Comparison of ENCODE assay signal across 12 cellular contexts in the genomic region with DNA sequence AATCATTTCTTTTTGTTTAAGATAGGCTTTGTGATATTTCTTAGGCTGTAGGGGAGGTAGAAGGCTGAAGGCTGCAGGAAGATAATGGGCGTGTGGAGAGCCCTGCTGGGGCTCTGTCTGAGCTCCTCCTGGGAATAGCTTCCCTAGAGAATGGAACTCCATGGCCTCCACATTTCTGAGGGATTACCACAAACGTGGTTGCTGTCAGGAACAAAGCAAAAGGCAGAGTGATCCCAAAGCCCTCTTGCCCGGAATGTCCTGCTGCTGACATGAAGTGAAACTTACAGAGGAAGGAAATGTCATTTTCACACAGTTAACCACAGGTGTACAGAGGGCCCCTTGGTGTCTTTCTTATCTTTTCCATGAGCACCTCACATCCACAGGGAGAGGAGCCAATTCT.
DNase-seq lines count a peak whose midpoint lies in the region; ATAC-seq, FAIRE-seq and TF ChIP-seq lines count a peak whose summit lies in the region.
"Had no signal": no experiment of that assay in that cellular context is flagged by ENCODE, and none has a peak within 500 bp of the region (broad histone marks: within the 10 kb centered on the region; RNA-seq: fewer than 3 reads in every experiment).

No MANE protein-coding gene starts in this region.

- no peak for DNase-seq in activated naive CD4-positive, alpha-beta T cell treated with anti-CD3 and anti-CD28 coated beads, Interleukin-2, amount 50 U/mL, for 72 hours (ENCODE audit: low spot score in 2 of 2)
- DNase-seq in activated naive CD4-positive, alpha-beta T cell treated with anti-CD3 and anti-CD28 coated beads, Interleukin-2, amount 50 U/mL, for 16 hours: no peak
- DNase-seq in T-helper 2 cell treated with Interferon-gamma antibody and Interleukin-4, amounts not matched to agents 5 μg/mL and 100 μg/mL, for 36 hours (ENCODE audit: low spot score): peak; percentile 15
- DNase-seq in stimulated activated naive CD8-positive, alpha-beta T cell treated with anti-CD3 and anti-CD28 coated beads, Interleukin-15, amount 100 ng/mL, for 72 hours: no peak
- DNase-seq in H7 (no peak), pancreas (no peak)
- DNase-seq: activated T-cell treated with anti-CD3 and anti-CD28 coated beads, Interleukin-2, amount 50 U/mL, for 1 hour; dorsolateral prefrontal cortex; NCI-H1417 treated with DMSO at 0.1 percent for 48 hours; SIG-M5 had no signal

- H3K4me3 Mint-ChIP-seq in T-helper 2 cell treated with Interferon-gamma antibody and Interleukin-4, amounts not matched to agents 5 μg/mL and 100 μg/mL, for 36 hours: peak overlapping the region; percentile 68
- peak overlapping the region; percentile 46 for H3K4me3 Mint-ChIP-seq in stimulated activated naive CD8-positive, alpha-beta T cell treated with anti-CD3 and anti-CD28 coated beads, Interleukin-15, amount 100 ng/mL, for 72 hours

- intact Hi-C loops in pancreas (cut with DNase I): no loop called here

- H3K36me3 ChIP-seq in H7 (replicated peaks; ENCODE audit: control insufficient read depth, insufficient read depth, low read length) (no peaks in the 10 kb centered on the region), pancreas (no peaks in the 10 kb centered on the region)

- no peak overlapping the region for H3K27ac ChIP-seq in pancreas
- H3K27ac ChIP-seq: dorsolateral prefrontal cortex had no signal

- no peaks in the 10 kb centered on the region for H3K9me3 ChIP-seq in pancreas

- peak; percentile 64 to 69 for ATAC-seq in activated naive CD4-positive, alpha-beta T cell treated with anti-CD3 and anti-CD28 coated beads, Interleukin-2, amount 50 U/mL, for 72 hours
- ATAC-seq in HG02763 (IDR thresholded peaks at IDR 0.05; ENCODE audit: unreplicated experiment) (peak; percentile 45), HG02798 (IDR thresholded peaks at IDR 0.05; ENCODE audit: poor library complexity, unreplicated experiment) (no peak), pancreas (no peak)
- peak; percentile 67 for ATAC-seq in stimulated activated naive CD8-positive, alpha-beta T cell treated with anti-CD3 and anti-CD28 coated beads, Interleukin-15, amount 100 ng/mL, for 72 hours

- no peaks in the 10 kb centered on the region for H3K27me3 Mint-ChIP-seq in T-helper 2 cell treated with Interferon-gamma antibody and Interleukin-4, amounts not matched to agents 5 μg/mL and 100 μg/mL, for 36 hours (ENCODE audit: low read depth)
- no peaks in the 10 kb centered on the region for H3K27me3 Mint-ChIP-seq in stimulated activated naive CD8-positive, alpha-beta T cell treated with anti-CD3 and anti-CD28 coated beads, Interleukin-15, amount 100 ng/mL, for 72 hours

- peaks cover 47% of the 10 kb centered on the region for H3K4me1 Mint-ChIP-seq in T-helper 2 cell treated with Interferon-gamma antibody and Interleukin-4, amounts not matched to agents 5 μg/mL and 100 μg/mL, for 36 hours (ENCODE audit: low read depth)
- peaks cover 54% of the 10 kb centered on the region for H3K4me1 Mint-ChIP-seq in stimulated activated naive CD8-positive, alpha-beta T cell treated with anti-CD3 and anti-CD28 coated beads, Interleukin-15, amount 100 ng/mL, for 72 hours

- peaks cover 0 to 5% of the 10 kb centered on the region in 2 donors for H3K9me3 Mint-ChIP-seq in activated naive CD4-positive, alpha-beta T cell treated with anti-CD3 and anti-CD28 coated beads, Interleukin-2, amount 50 U/mL, for 72 hours
- H3K9me3 Mint-ChIP-seq in T-helper 2 cell treated with Interferon-gamma antibody and Interleukin-4, amounts not matched to agents 5 μg/mL and 100 μg/mL, for 36 hours: no peaks in the 10 kb centered on the region
- no peaks in the 10 kb centered on the region for H3K9me3 Mint-ChIP-seq in stimulated activated naive CD8-positive, alpha-beta T cell treated with anti-CD3 and anti-CD28 coated beads, Interleukin-15, amount 100 ng/mL, for 72 hours

- H3K27ac Mint-ChIP-seq in activated naive CD4-positive, alpha-beta T cell treated with anti-CD3 and anti-CD28 coated beads, Interleukin-2, amount 50 U/mL, for 72 hours: no peak overlapping the region
- no peak overlapping the region for H3K27ac Mint-ChIP-seq in T-helper 2 cell treated with Interferon-gamma antibody and Interleukin-4, amounts not matched to agents 5 μg/mL and 100 μg/mL, for 36 hours
- no peak overlapping the region for H3K27ac Mint-ChIP-seq in stimulated activated naive CD8-positive, alpha-beta T cell treated with anti-CD3 and anti-CD28 coated beads, Interleukin-15, amount 100 ng/mL, for 72 hours

- TF ChIP-seq CTCF in pancreas (IDR thresholded peaks at IDR 0.05): no peak

- H3K4me1 ChIP-seq in pancreas: peaks cover 0 to 6% (median 0%) of the 10 kb centered on the region in 3 donors

- H3K27me3 ChIP-seq in H7 (ENCODE audit: control insufficient read depth, insufficient read depth, low read length) (no peaks in the 10 kb centered on the region), pancreas (no peaks in the 10 kb centered on the region)
- H3K27me3 ChIP-seq: dorsolateral prefrontal cortex had no signal

- H3K4me3 ChIP-seq in H7 (ENCODE audit: insufficient read depth, low read depth, low read length): no peak overlapping the region
- H3K4me3 ChIP-seq in pancreas: no peak overlapping the region
- H3K4me3 ChIP-seq: dorsolateral prefrontal cortex had no signal

- no peak for FAIRE-seq in pancreas (lab: Jason Lieb, UNC)

- H3K36me3 Mint-ChIP-seq in activated naive CD4-positive, alpha-beta T cell treated with anti-CD3 and anti-CD28 coated beads, Interleukin-2, amount 50 U/mL, for 72 hours: peaks cover 0 to 31% of the 10 kb centered on the region in 2 donors
- no peaks in the 10 kb centered on the region for H3K36me3 Mint-ChIP-seq in T-helper 2 cell treated with Interferon-gamma antibody and Interleukin-4, amounts not matched to agents 5 μg/mL and 100 μg/mL, for 36 hours (ENCODE audit: low read depth)

- WGBS in pancreas, 2 donors: 73 to 81% methylated on average over 3 of the region's 3 CpGs

Comparison
In these comparisons a context has a peak if more than half of its experiments do, and no peak if none do; other contexts are left out.
1. ATAC-seq: peak in activated naive CD4-positive, alpha-beta T cell treated with anti-CD3 and anti-CD28 coated beads, Interleukin-2, amount 50 U/mL, for 72 hours (2 of 2), HG02763 (single experiment) and stimulated activated naive CD8-positive, alpha-beta T cell treated with anti-CD3 and anti-CD28 coated beads, Interleukin-15, amount 100 ng/mL, for 72 hours (single experiment); none in HG02798 (single experiment) and pancreas (0 of 4).